In the genomic region with DNA sequence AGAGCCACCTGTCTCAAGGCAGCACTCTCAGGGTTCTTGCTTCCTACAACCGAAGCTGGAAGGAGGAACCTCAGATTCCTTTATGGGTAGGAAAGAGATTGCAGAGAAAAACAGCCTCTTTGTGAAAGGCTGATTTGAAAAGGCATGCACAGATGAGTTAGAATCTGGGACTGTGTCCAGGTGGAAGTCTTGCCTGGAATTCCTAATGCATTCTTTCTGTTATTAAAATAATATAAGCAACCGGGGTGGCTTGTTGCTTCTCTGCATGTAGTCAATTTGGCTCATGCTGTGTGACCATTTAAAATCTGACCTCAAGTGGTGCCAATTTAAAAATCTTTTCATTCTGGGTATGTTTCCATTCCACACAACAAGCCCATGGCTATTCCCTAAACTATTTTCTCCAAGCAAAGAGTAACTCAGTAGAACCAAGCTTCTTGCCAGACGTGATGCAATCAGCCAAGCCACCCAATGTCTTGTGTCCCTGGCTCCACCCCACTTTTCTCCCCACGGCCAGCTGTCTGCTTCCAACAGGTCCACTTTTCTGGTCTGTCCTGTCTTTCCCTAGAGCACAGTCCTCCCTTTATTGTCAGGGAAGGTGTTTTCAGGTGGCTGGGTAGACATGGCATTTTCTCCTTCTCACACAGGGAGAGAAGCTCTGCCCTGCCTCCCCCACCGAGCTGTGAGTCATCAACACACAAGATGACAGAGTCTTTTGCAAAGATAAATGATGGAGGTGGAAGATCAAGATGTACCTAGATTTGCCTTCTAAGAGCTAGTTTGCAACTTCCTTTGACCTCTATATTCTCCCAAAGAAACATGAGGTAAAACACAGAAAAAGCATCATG, we compare ENCODE assay signal across 8 cellular contexts.
DNase-seq lines count a peak whose midpoint lies in the region; ATAC-seq and TF ChIP-seq lines count a peak whose summit lies in the region.

No MANE protein-coding gene starts in this region.

- peak overlapping the region; percentile 59 for H3K4me3 Mint-ChIP-seq in activated naive CD8-positive, alpha-beta T cell

- peaks cover 5% of the 10 kb centered on the region for H3K4me1 ChIP-seq in hepatocyte (ENCODE audit: insufficient read depth)

- no peaks in the 10 kb centered on the region for H3K27me3 Mint-ChIP-seq in activated naive CD8-positive, alpha-beta T cell

- intact Hi-C loops in Right ventricle myocardium inferior (cut with DNase I) (no loop called here), cardiac septum (cut with DNase I) (loop anchor here (5.0 kb wide), 1 partner anchor 200 kb away; no protein-coding TSS in a partner anchor)

- H3K9me3 ChIP-seq in hepatocyte (ENCODE audit: low read depth) = no peaks in the 10 kb centered on the region

- no peak overlapping the region for H3K4me3 ChIP-seq in hepatocyte

- H3K4me2 ChIP-seq in hepatocyte = peak overlapping the region; percentile 2

- H3K27ac ChIP-seq in hepatocyte = peak overlapping the region; percentile 17

- ATAC-seq in Right ventricle myocardium inferior = peak; percentile 75

- H3K79me2 ChIP-seq in hepatocyte = no peaks in the 10 kb centered on the region

- DNase-seq in Right ventricle myocardium inferior (ENCODE audit: missing footprints) (peak; percentile 78), cardiac septum (ENCODE audit: low spot score) (no peak), hepatocyte (ENCODE audit: low spot score) (peak; percentile 44), HPDE6-E6E7 (ENCODE audit: extremely low spot score) (no peak), NCI-H1092 treated with DMSO at 0.1 percent for 48 hours (lab: John Stamatoyannopoulos, UW) (no peak), SK-N-DZ (ENCODE audit: low spot score) (no peak)
- peak; percentile 51 for DNase-seq in stimulated activated CD4-positive, alpha-beta T cell treated with anti-CD3 and anti-CD28 coated beads, Interleukin-2, amount 100 ng/mL, for 4 hours (ENCODE audit: low read depth)

- H3K36me3 ChIP-seq in hepatocyte (replicated peaks; ENCODE audit: insufficient read depth, low read depth) = no peaks in the 10 kb centered on the region

- no peaks in the 10 kb centered on the region for H4K20me1 ChIP-seq in hepatocyte (ENCODE audit: insufficient read depth, poor library complexity, severe bottlenecking)

- peak overlapping the region; percentile 46 for H3K27ac Mint-ChIP-seq in activated naive CD8-positive, alpha-beta T cell

- no peak for TF ChIP-seq CTCF in hepatocyte (IDR thresholded peaks at IDR 0.05; ENCODE audit: poor library complexity)

- H3K36me3 Mint-ChIP-seq in activated naive CD8-positive, alpha-beta T cell = peaks cover 2% of the 10 kb centered on the region

- H3K9me3 Mint-ChIP-seq in activated naive CD8-positive, alpha-beta T cell (ENCODE audit: low read depth) = no peaks in the 10 kb centered on the region

- H3K27me3 ChIP-seq in hepatocyte = no peaks in the 10 kb centered on the region

- 48% methylated on average over 5 of the region's 5 CpGs for WGBS in hepatocyte (ENCODE audit: low lambda C conversion rate, missing lambda C conversion rate)

- H3K4me1 Mint-ChIP-seq in activated naive CD8-positive, alpha-beta T cell (ENCODE audit: low read depth) = peaks cover 36% of the 10 kb centered on the region

- H2AFZ ChIP-seq in hepatocyte = no peak overlapping the region

- H3K9me2 ChIP-seq in hepatocyte (replicated peaks; ENCODE audit: insufficient read depth) = no peaks in the 10 kb centered on the region

Comparison
In these comparisons a context has a peak if more than half of its experiments do, and no peak if none do; other contexts are left out.
1. DNase-seq: peak in Right ventricle myocardium inferior (single experiment), hepatocyte (single experiment) and stimulated activated CD4-positive, alpha-beta T cell treated with anti-CD3 and anti-CD28 coated beads, Interleukin-2, amount 100 ng/mL, for 4 hours (single experiment); none in cardiac septum (single experiment), HPDE6-E6E7 (single experiment), NCI-H1092 treated with DMSO at 0.1 percent for 48 hours (single experiment) and SK-N-DZ (single experiment).